In the genomic region with DNA sequence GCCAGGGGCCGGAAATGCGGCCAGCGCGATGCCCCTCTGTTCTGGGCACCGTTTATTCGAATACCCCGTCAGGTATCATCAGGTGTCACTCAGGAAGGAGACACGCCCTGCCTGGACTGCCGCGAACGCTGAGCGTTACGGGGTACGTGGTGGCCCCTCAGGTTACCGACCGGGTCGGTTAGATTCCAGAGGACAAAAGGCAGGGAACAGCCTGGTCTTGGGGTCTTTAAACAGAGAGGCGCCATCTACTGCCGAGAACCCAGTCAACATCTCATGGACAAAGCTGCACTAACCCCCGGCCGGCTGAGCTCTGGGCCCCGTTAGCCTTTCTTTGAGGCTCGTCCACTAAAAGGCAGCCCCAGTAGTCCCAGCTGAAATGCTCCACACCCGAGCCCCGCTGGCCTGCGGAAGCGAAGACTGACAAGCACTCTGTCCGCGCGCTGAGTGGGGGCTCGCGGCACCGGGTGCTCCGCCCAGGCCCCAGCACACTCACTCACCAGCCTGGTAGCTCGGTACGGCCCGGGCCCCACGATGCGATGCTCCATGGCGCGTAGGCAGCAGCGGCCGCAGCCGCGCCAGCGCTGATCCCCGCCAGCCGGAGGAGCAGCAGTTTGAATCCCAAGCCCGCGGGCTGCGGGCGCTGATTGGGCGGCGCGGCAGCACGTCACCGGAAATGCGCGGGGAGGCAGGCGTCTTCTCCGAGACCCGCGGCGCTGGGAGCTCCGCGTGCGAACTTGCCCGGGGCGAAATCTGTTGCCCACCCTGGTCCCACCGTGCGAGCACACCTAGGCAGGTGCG, we compare ENCODE assay signal across 1 cellular context.
TF ChIP-seq lines count a peak whose summit lies in the region.

A gene with protein sequence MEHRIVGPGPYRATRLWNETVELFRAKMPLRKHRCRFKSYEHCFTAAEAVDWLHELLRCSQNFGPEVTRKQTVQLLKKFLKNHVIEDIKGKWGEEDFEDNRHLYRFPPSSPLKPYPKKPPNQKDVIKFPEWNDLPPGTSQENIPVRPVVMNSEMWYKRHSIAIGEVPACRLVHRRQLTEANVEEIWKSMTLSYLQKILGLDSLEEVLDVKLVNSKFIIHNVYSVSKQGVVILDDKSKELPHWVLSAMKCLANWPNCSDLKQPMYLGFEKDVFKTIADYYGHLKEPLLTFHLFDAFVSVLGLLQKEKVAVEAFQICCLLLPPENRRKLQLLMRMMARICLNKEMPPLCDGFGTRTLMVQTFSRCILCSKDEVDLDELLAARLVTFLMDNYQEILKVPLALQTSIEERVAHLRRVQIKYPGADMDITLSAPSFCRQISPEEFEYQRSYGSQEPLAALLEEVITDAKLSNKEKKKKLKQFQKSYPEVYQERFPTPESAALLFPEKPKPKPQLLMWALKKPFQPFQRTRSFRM (minus strand): TSS at position 618 of the 798 bp plus-strand sequence. CDS start 73 bp downstream, at position 545.

TF ChIP-seq in SK-N-SH, 30 proteins besides CTCF, POLR2A, EP300 and RAD21 (continued from another document):
- TF ChIP-seq, protein P1, sequence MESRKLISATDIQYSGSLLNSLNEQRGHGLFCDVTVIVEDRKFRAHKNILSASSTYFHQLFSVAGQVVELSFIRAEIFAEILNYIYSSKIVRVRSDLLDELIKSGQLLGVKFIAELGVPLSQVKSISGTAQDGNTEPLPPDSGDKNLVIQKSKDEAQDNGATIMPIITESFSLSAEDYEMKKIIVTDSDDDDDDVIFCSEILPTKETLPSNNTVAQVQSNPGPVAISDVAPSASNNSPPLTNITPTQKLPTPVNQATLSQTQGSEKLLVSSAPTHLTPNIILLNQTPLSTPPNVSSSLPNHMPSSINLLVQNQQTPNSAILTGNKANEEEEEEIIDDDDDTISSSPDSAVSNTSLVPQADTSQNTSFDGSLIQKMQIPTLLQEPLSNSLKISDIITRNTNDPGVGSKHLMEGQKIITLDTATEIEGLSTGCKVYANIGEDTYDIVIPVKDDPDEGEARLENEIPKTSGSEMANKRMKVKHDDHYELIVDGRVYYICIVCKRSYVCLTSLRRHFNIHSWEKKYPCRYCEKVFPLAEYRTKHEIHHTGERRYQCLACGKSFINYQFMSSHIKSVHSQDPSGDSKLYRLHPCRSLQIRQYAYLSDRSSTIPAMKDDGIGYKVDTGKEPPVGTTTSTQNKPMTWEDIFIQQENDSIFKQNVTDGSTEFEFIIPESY (IDR thresholded peaks at IDR 0.05; ENCODE audit: borderline replicate concordance, low read depth), result no peak
- TF ChIP-seq, protein P2, sequence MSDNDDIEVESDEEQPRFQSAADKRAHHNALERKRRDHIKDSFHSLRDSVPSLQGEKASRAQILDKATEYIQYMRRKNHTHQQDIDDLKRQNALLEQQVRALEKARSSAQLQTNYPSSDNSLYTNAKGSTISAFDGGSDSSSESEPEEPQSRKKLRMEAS (IDR thresholded peaks at IDR 0.05; ENCODE audit: low read depth), result peak; percentile 68
- TF ChIP-seq TCF12 (IDR thresholded peaks at IDR 0.05), result peak; percentile 27; the same call in 1 of the 2 replicates
- TF ChIP-seq, protein P3, sequence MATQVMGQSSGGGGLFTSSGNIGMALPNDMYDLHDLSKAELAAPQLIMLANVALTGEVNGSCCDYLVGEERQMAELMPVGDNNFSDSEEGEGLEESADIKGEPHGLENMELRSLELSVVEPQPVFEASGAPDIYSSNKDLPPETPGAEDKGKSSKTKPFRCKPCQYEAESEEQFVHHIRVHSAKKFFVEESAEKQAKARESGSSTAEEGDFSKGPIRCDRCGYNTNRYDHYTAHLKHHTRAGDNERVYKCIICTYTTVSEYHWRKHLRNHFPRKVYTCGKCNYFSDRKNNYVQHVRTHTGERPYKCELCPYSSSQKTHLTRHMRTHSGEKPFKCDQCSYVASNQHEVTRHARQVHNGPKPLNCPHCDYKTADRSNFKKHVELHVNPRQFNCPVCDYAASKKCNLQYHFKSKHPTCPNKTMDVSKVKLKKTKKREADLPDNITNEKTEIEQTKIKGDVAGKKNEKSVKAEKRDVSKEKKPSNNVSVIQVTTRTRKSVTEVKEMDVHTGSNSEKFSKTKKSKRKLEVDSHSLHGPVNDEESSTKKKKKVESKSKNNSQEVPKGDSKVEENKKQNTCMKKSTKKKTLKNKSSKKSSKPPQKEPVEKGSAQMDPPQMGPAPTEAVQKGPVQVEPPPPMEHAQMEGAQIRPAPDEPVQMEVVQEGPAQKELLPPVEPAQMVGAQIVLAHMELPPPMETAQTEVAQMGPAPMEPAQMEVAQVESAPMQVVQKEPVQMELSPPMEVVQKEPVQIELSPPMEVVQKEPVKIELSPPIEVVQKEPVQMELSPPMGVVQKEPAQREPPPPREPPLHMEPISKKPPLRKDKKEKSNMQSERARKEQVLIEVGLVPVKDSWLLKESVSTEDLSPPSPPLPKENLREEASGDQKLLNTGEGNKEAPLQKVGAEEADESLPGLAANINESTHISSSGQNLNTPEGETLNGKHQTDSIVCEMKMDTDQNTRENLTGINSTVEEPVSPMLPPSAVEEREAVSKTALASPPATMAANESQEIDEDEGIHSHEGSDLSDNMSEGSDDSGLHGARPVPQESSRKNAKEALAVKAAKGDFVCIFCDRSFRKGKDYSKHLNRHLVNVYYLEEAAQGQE (IDR thresholded peaks at IDR 0.05; ENCODE audit: low read depth, low read length), result no peak
- TF ChIP-seq NRF1 (IDR thresholded peaks at IDR 0.05; ENCODE audit: low read depth, low read length), result peak; percentile 16; the same call in 1 of the 2 replicates
- no peak for TF ChIP-seq RXRA (IDR thresholded peaks at IDR 0.05; ENCODE audit: borderline replicate concordance, low read depth)
- no peak for TF ChIP-seq TEAD4 (IDR thresholded peaks at IDR 0.05; ENCODE audit: borderline replicate concordance, insufficient read depth)
- TF ChIP-seq, protein P4, sequence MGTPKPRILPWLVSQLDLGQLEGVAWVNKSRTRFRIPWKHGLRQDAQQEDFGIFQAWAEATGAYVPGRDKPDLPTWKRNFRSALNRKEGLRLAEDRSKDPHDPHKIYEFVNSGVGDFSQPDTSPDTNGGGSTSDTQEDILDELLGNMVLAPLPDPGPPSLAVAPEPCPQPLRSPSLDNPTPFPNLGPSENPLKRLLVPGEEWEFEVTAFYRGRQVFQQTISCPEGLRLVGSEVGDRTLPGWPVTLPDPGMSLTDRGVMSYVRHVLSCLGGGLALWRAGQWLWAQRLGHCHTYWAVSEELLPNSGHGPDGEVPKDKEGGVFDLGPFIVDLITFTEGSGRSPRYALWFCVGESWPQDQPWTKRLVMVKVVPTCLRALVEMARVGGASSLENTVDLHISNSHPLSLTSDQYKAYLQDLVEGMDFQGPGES (IDR thresholded peaks at IDR 0.05; ENCODE audit: low read depth, low read length), result no peak
- TF ChIP-seq GATA2 (CRISPR knock-in tag; IDR thresholded peaks at IDR 0.05), result no peak
- TF ChIP-seq, protein P5, sequence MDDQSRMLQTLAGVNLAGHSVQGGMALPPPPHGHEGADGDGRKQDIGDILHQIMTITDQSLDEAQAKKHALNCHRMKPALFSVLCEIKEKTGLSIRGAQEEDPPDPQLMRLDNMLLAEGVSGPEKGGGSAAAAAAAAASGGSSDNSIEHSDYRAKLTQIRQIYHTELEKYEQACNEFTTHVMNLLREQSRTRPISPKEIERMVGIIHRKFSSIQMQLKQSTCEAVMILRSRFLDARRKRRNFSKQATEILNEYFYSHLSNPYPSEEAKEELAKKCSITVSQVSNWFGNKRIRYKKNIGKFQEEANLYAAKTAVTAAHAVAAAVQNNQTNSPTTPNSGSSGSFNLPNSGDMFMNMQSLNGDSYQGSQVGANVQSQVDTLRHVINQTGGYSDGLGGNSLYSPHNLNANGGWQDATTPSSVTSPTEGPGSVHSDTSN (IDR thresholded peaks at IDR 0.05), result no peak; the same call in 1 of the 2 replicates
- TF ChIP-seq SIN3A (IDR thresholded peaks at IDR 0.05; ENCODE audit: borderline replicate concordance, low read depth, low read length), result no peak
- no peak; the same call in 1 of the 2 replicates for TF ChIP-seq FOSL2 (IDR thresholded peaks at IDR 0.05; ENCODE audit: borderline replicate concordance, low read depth)
- TF ChIP-seq JUND (IDR thresholded peaks at IDR 0.05), result no peak
- peak; percentile 64 for TF ChIP-seq CHD2 (IDR thresholded peaks at IDR 0.05; ENCODE audit: low read length, partially characterized antibody)
- TF ChIP-seq MXI1 (IDR thresholded peaks at IDR 0.05; ENCODE audit: low read depth, low read length), result peak; percentile 92
- TF ChIP-seq MEF2A (IDR thresholded peaks at IDR 0.05; ENCODE audit: borderline replicate concordance, low read depth), result no peak
- TF ChIP-seq NFIC (IDR thresholded peaks at IDR 0.05; ENCODE audit: borderline replicate concordance), result no peak
- TF ChIP-seq YY1 (IDR thresholded peaks at IDR 0.05; ENCODE audit: low read depth), result peak; percentile 15; the same call in 1 of the 2 replicates
